Comparison of ENCODE assay signal across 8 cellular contexts in genomic region chr17:82449883-82450356, GRCh38. TPM values are rescaled to one million over a fixed set of nuclear protein-coding genes. Genes with fewer than 3 reads are reported as not detected.
DNase-seq lines count a peak whose midpoint lies in the region; ATAC-seq, FAIRE-seq and TF ChIP-seq lines count a peak whose summit lies in the region.

No MANE protein-coding gene starts in this region.

- peak; percentile 5 for ATAC-seq in HG02588 (IDR thresholded peaks at IDR 0.05; ENCODE audit: unreplicated experiment)

- H2BK120ac ChIP-seq in H1 (replicated peaks; ENCODE audit: low read depth, low read length) (no peak overlapping the region), neuronal stem cell (ENCODE audit: low read depth, low read length) (no peak overlapping the region)

- peaks cover 2 to 10% of the 10 kb centered on the region in 2 experiments; a peak in 3 of 4 replicates for H3K9me3 ChIP-seq in H1 (ENCODE audit: insufficient read depth in 2 of 2, low read depth in 1 of 2, low read length in 1 of 2)
- H3K9me3 ChIP-seq in neuronal stem cell (replicated peaks in 1 of 2; ENCODE audit: control insufficient read depth in 2 of 2, insufficient read depth in 1 of 2, low read depth in 1 of 2, low read length in 2 of 2): peaks cover 2 to 13% of the 10 kb centered on the region in 2 donors

- H3K27ac ChIP-seq in H1 (ENCODE audit: low read depth, low read length): no peak overlapping the region
- H3K27ac ChIP-seq in neuronal stem cell (replicated peaks; ENCODE audit: low read length): no peak overlapping the region

- H3K23ac ChIP-seq in H1 (ENCODE audit: insufficient read length): no peak overlapping the region
- H3K23ac ChIP-seq in neuronal stem cell (ENCODE audit: low read depth, low read length, poor library complexity): no peak overlapping the region

- H2BK5ac ChIP-seq in H1 (ENCODE audit: low read depth, low read length): peak overlapping the region; percentile 8; the same call in 1 of the 2 replicates
- peak overlapping the region; percentile 87 for H2BK5ac ChIP-seq in neuronal stem cell (ENCODE audit: low read length)

- peak overlapping the region; percentile 66 to 97 (median 86) for H3K4me3 ChIP-seq in H1 (ENCODE audit: extremely low read depth in 1 of 4, insufficient read depth in 2 of 4, low read depth in 3 of 4, low read length in 4 of 4)
- H3K4me3 ChIP-seq in neuronal stem cell (ENCODE audit: low read length in 2 of 2): peak overlapping the region; percentile 91 to 99

- peak overlapping the region; percentile 79 to 87 (median 82); a peak in 6 of 7 replicates for H3K9ac ChIP-seq in H1 (replicated peaks in 1 of 4; ENCODE audit: extremely low read depth in 1 of 4, low read depth in 3 of 4, low read length in 3 of 4)
- peak overlapping the region; percentile 96 for H3K9ac ChIP-seq in neuronal stem cell (ENCODE audit: low read depth, low read length, poor library complexity)

- TF ChIP-seq POLR2A in H1 (IDR thresholded peaks at IDR 0.05; ENCODE audit: control extremely low read depth in 1 of 2, low read depth in 2 of 2, low read length in 2 of 2): no peak

- no peak overlapping the region for H3K56ac ChIP-seq in H1 (replicated peaks; ENCODE audit: insufficient read length, low read depth, low read length)

- FAIRE-seq in H1 (lab: Jason Lieb, UNC) (no peak), urothelium cell line (lab: Jason Lieb, UNC) (no peak)

- POLR2A ChIA-PET in H1 (lab: Charles Lee; ENCODE audit: partially characterized antibody): interaction anchor here (0.9 to 2.2 kb wide), 5 partner anchors 8 to 105 kb away, joined by 3 to 12 read pairs (median 5); partner anchors contain the start of gene NARF

- CTCF ChIA-PET in H1 (lab: Charles Lee; ENCODE audit: partially characterized antibody): interaction anchor here (1.4 to 2.2 kb wide), 3 partner anchors 25 to 99 kb away, joined by 3 to 5 read pairs (median 5); no protein-coding TSS in a partner anchor

- peak overlapping the region; percentile 71; the same call in 1 of the 2 replicates for H3K18ac ChIP-seq in H1 (ENCODE audit: extremely low read depth, low read length)
- peak overlapping the region; percentile 99 for H3K18ac ChIP-seq in neuronal stem cell (ENCODE audit: low read length)

- 0 out of 2 replicates have a peak overlapping the region, but pooled peaks have one; percentile 75 for H2BK12ac ChIP-seq in H1 (ENCODE audit: low read depth, low read length)
- no peak overlapping the region for H2BK12ac ChIP-seq in neuronal stem cell (ENCODE audit: low read length)

- H4K91ac ChIP-seq in H1 (replicated peaks; ENCODE audit: insufficient read length, low read length) (no peak overlapping the region), neuronal stem cell (ENCODE audit: low read depth, low read length, poor library complexity) (no peak overlapping the region)

- H3K4ac ChIP-seq in H1 (replicated peaks; ENCODE audit: insufficient read length, low read depth, low read length): peak overlapping the region; percentile 91
- H3K4ac ChIP-seq in neuronal stem cell (ENCODE audit: low read length): peak overlapping the region; percentile 66

- no peak for TF ChIP-seq RAD21 in H1 (IDR thresholded peaks at IDR 0.05 in 1 of 2, conservative IDR thresholded peaks at IDR 0.05 in 1 of 2; ENCODE audit: low read depth in 2 of 2, low read length in 2 of 2)

- peaks cover 0 to 6% (median 4%) of the 10 kb centered on the region in 4 experiments; a peak in 3 of 8 replicates for H3K36me3 ChIP-seq in H1 (ENCODE audit: control insufficient read depth in 2 of 4, insufficient read depth in 4 of 4, low read length in 3 of 4)
- peaks cover 7 to 37% of the 10 kb centered on the region in 2 donors for H3K36me3 ChIP-seq in neuronal stem cell (replicated peaks in 1 of 2; ENCODE audit: control insufficient read depth in 2 of 2, insufficient read depth in 2 of 2, low read length in 2 of 2)

- H3K4me2 ChIP-seq in H1 (ENCODE audit: insufficient read depth in 1 of 2, low read depth in 2 of 2, low read length in 2 of 2) (peak overlapping the region; percentile 80 to 86), neuronal stem cell (ENCODE audit: insufficient read depth, low read length, poor library complexity, severe bottlenecking) (peak overlapping the region; percentile 64)

- H2AFZ ChIP-seq in H1 (ENCODE audit: low read length) (no peak overlapping the region), neuronal stem cell (ENCODE audit: low read length) (peak overlapping the region; percentile 93)

- H2BK15ac ChIP-seq in H1 (ENCODE audit: low read length): 0 out of 2 replicates have a peak overlapping the region, but pooled peaks have one; percentile 29
- H2BK15ac ChIP-seq in neuronal stem cell (ENCODE audit: low read length): no peak overlapping the region

- H2AK5ac ChIP-seq in H1 (ENCODE audit: low read depth, low read length) (no peak overlapping the region; the same call in 1 of the 2 replicates), neuronal stem cell (ENCODE audit: low read depth, low read length) (peak overlapping the region; percentile 96)

- peaks cover 4% of the 10 kb centered on the region; the same call in 1 of the 2 replicates for H3K23me2 ChIP-seq in H1 (ENCODE audit: low read depth, low read length)

- WGBS in H1 (ENCODE audit: extremely low coverage in 1 of 2, insufficient coverage in 1 of 2, insufficient read length in 1 of 2, insufficient replicate concordance in 2 of 2, low coverage in 1 of 2, low lambda C conversion rate in 2 of 2, missing lambda C conversion rate in 1 of 2), 2 experiments: 78% methylated on average over 18 of the region's 18 CpGs; no CpG with 5 or more reads in 1 of the 2 experiments
- no CpG with 5 or more reads among the region's 18 CpGs for WGBS in neuronal stem cell (ENCODE audit: extremely low coverage in 2 of 2, insufficient read length in 2 of 2, insufficient replicate concordance in 1 of 2), 2 donors

- H3K4me1 ChIP-seq in H1 (replicated peaks in 1 of 4; ENCODE audit: control insufficient read depth in 3 of 4, insufficient read depth in 4 of 4, low read length in 3 of 4) (peaks cover 0 to 9% (median 3%) of the 10 kb centered on the region in 4 experiments; a peak in 4 of 7 replicates), neuronal stem cell (ENCODE audit: control insufficient read depth in 2 of 2, insufficient read depth in 1 of 2, low read depth in 1 of 2, low read length in 2 of 2) (peaks cover 10 to 16% of the 10 kb centered on the region in 2 donors)

- H3K14ac ChIP-seq in H1 (ENCODE audit: insufficient read length): no peak overlapping the region
- H3K14ac ChIP-seq in neuronal stem cell (ENCODE audit: low read length): peak overlapping the region; percentile 94

- H2BK20ac ChIP-seq in H1 (ENCODE audit: low read length): no peak overlapping the region

- H3K27me3 ChIP-seq in H1 (replicated peaks in 1 of 4; ENCODE audit: control insufficient read depth in 3 of 4, extremely low read depth in 1 of 4, insufficient read depth in 3 of 4, low read length in 3 of 4) (no peaks in the 10 kb centered on the region), neuronal stem cell (ENCODE audit: control insufficient read depth in 3 of 3, insufficient read depth in 3 of 3, low read depth in 1 of 3, low read length in 3 of 3) (no peaks in the 10 kb centered on the region)

- peaks cover 2 to 11% of the 10 kb centered on the region in 2 experiments for H4K20me1 ChIP-seq in H1 (replicated peaks in 1 of 2; ENCODE audit: control insufficient read depth in 1 of 2, insufficient read depth in 2 of 2, low read length in 2 of 2)

- H3K79me1 ChIP-seq in H1 (ENCODE audit: low read depth, low read length): no peaks in the 10 kb centered on the region; the same call in 1 of the 2 replicates
- peaks cover 20% of the 10 kb centered on the region for H3K79me1 ChIP-seq in neuronal stem cell (ENCODE audit: low read depth, low read length)

- H4K5ac ChIP-seq in H1 (ENCODE audit: insufficient read length, low read depth, low read length): no peak overlapping the region

- no peak for TF ChIP-seq EP300 in H1 (IDR thresholded peaks at IDR 0.05; ENCODE audit: borderline replicate concordance in 1 of 2, low read depth in 2 of 2, low read length in 2 of 2)

- peak; percentile 29 for DNase-seq in activated CD4-positive, alpha-beta T cell treated with anti-CD3 and anti-CD28 coated beads for 1 hour
- DNase-seq in H1 (ENCODE audit: low read depth in 1 of 2, low spot score in 2 of 2) (no peak), neuronal stem cell (ENCODE audit: low spot score) (no peak), NCI-H2227 (lab: John Stamatoyannopoulos, UW; ENCODE audit: unreplicated experiment) (no peak), NCI-H1694 treated with DMSO at 0.1 percent for 48 hours (lab: John Stamatoyannopoulos, UW) (no peak), urothelium cell line (ENCODE audit: low spot score) (no peak), midbrain (lab: John Stamatoyannopoulos, UW) (no peak)

- H4K8ac ChIP-seq in H1 (ENCODE audit: extremely low read depth, insufficient read depth, low read length) (peak overlapping the region; percentile 88), neuronal stem cell (ENCODE audit: low read depth, low read length) (no peak overlapping the region)

- no peak for TF ChIP-seq CTCF in H1 (IDR thresholded peaks at IDR 0.05; ENCODE audit: control extremely low read depth in 1 of 3, insufficient read depth in 1 of 3, low read depth in 1 of 3, low read length in 3 of 3)

- H3K79me2 ChIP-seq in H1 (ENCODE audit: control insufficient read depth in 1 of 2, insufficient read depth in 2 of 2, low read length in 2 of 2): peaks cover 0 to 6% of the 10 kb centered on the region in 2 experiments; a peak in 1 of 4 replicates

RNA-seq across cellular contexts. Expression of gene CYBC1, which starts 0.6 kb away (rescaled TPM):
- 66.7 and 74.6 TPM in 2 replicates for total RNA-seq in H1 (2021; fragmentation: NEBNext Ultra II Directional; extraction: Animal tissue kit (Norgen Biotek cat#: 25700))
- polyA plus RNA-seq in H1 (2011; rRNA removed): 81.4 and 116 TPM in 2 replicates
- 91.4 TPM for polyA plus RNA-seq in H1 (2011; cell fraction: cytosol; rRNA removed)
- polyA plus RNA-seq in H1 (2011; cell fraction: nucleus; rRNA removed): 123 TPM
- polyA plus RNA-seq in H1 (2012, experiment 1 of 2): 45.3 to 72.9 TPM (median 65.7 TPM) in 4 replicates
- 103 TPM for polyA plus RNA-seq in H1 (2012, experiment 2 of 2)
- 51.4 TPM for polyA plus RNA-seq in H1 (2013, experiment 1 of 2)
- 50.6 TPM for polyA plus RNA-seq in H1 (2013, experiment 2 of 2)
- 48.1 and 52.9 TPM in 2 replicates for polyA minus RNA-seq in H1 (2011; rRNA and poly(A)+ RNA removed)
- polyA minus RNA-seq in H1 (2011; cell fraction: cytosol; rRNA and poly(A)+ RNA removed): 79.5 TPM
- 81.6 TPM for polyA minus RNA-seq in H1 (2011; cell fraction: nucleus; rRNA and poly(A)+ RNA removed)
- polyA plus RNA-seq in neuronal stem cell (2013, experiment 1 of 2): 42.0 TPM
- 41.3 TPM for polyA plus RNA-seq in neuronal stem cell (2013, experiment 2 of 2)

RNA-seq across cellular contexts. Expression of gene NARF, which starts 8.6 kb away (rescaled TPM):
- 87.4 and 97.4 TPM in 2 replicates for total RNA-seq in H1 (2021; fragmentation: NEBNext Ultra II Directional; extraction: Animal tissue kit (Norgen Biotek cat#: 25700))
- polyA plus RNA-seq in H1 (2011; rRNA removed): 131 and 161 TPM in 2 replicates
- polyA plus RNA-seq in H1 (2011; cell fraction: cytosol; rRNA removed): 156 TPM
- 116 TPM for polyA plus RNA-seq in H1 (2011; cell fraction: nucleus; rRNA removed)
- polyA plus RNA-seq in H1 (2012, experiment 1 of 2): 89.4 to 142 TPM (median 122 TPM) in 4 replicates
- 150 TPM for polyA plus RNA-seq in H1 (2012, experiment 2 of 2)
- 84.3 TPM for polyA plus RNA-seq in H1 (2013, experiment 1 of 2)
- 84.4 TPM for polyA plus RNA-seq in H1 (2013, experiment 2 of 2)
- 87.8 and 110 TPM in 2 replicates for polyA minus RNA-seq in H1 (2011; rRNA and poly(A)+ RNA removed)
- 48.8 TPM for polyA minus RNA-seq in H1 (2011; cell fraction: cytosol; rRNA and poly(A)+ RNA removed)
- polyA minus RNA-seq in H1 (2011; cell fraction: nucleus; rRNA and poly(A)+ RNA removed): 33.9 TPM
- 107 TPM for polyA plus RNA-seq in neuronal stem cell (2013, experiment 1 of 2)
- 107 TPM for polyA plus RNA-seq in neuronal stem cell (2013, experiment 2 of 2)

RNA-seq across cellular contexts. Expression of gene OGFOD3, which starts 31.5 kb away (rescaled TPM):
- 21.8 and 24.4 TPM in 2 replicates for total RNA-seq in H1 (2021; fragmentation: NEBNext Ultra II Directional; extraction: Animal tissue kit (Norgen Biotek cat#: 25700))
- polyA plus RNA-seq in H1 (2011; rRNA removed): 21.1 and 27.9 TPM in 2 replicates
- 20.9 TPM for polyA plus RNA-seq in H1 (2011; cell fraction: cytosol; rRNA removed)
- 27.5 TPM for polyA plus RNA-seq in H1 (2011; cell fraction: nucleus; rRNA removed)
- polyA plus RNA-seq in H1 (2012, experiment 1 of 2): 14.6 to 23.4 TPM (median 20.6 TPM) in 4 replicates
- 14.7 TPM for polyA plus RNA-seq in H1 (2012, experiment 2 of 2)
- 13.6 TPM for polyA plus RNA-seq in H1 (2013, experiment 1 of 2)
- 14.7 TPM for polyA plus RNA-seq in H1 (2013, experiment 2 of 2)
- 18.7 and 20.0 TPM in 2 replicates for polyA minus RNA-seq in H1 (2011; rRNA and poly(A)+ RNA removed)
- polyA minus RNA-seq in H1 (2011; cell fraction: cytosol; rRNA and poly(A)+ RNA removed): 11.6 TPM
- polyA minus RNA-seq in H1 (2011; cell fraction: nucleus; rRNA and poly(A)+ RNA removed): 14.3 TPM
- polyA plus RNA-seq in neuronal stem cell (2013, experiment 1 of 2): 14.8 TPM
- polyA plus RNA-seq in neuronal stem cell (2013, experiment 2 of 2): 15.3 TPM

RNA-seq across cellular contexts. Expression of gene HEXD, which starts 31.8 kb away (rescaled TPM):
- 20.6 and 24.2 TPM in 2 replicates for total RNA-seq in H1 (2021; fragmentation: NEBNext Ultra II Directional; extraction: Animal tissue kit (Norgen Biotek cat#: 25700))
- polyA plus RNA-seq in H1 (2011; rRNA removed): 21.8 and 33.7 TPM in 2 replicates
- 41.2 TPM for polyA plus RNA-seq in H1 (2011; cell fraction: cytosol; rRNA removed)
- polyA plus RNA-seq in H1 (2011; cell fraction: nucleus; rRNA removed): 187 TPM
- polyA plus RNA-seq in H1 (2012, experiment 1 of 2): 15.9 to 26.9 TPM (median 22.1 TPM) in 4 replicates
- 13.8 TPM for polyA plus RNA-seq in H1 (2012, experiment 2 of 2)
- polyA plus RNA-seq in H1 (2013, experiment 1 of 2): 16.1 TPM
- 12.2 TPM for polyA plus RNA-seq in H1 (2013, experiment 2 of 2)
- 13.2 and 13.6 TPM in 2 replicates for polyA minus RNA-seq in H1 (2011; rRNA and poly(A)+ RNA removed)
- 12.3 TPM for polyA minus RNA-seq in H1 (2011; cell fraction: cytosol; rRNA and poly(A)+ RNA removed)
- polyA minus RNA-seq in H1 (2011; cell fraction: nucleus; rRNA and poly(A)+ RNA removed): 28.0 TPM
- polyA plus RNA-seq in neuronal stem cell (2013, experiment 1 of 2): 19.9 TPM
- 19.4 TPM for polyA plus RNA-seq in neuronal stem cell (2013, experiment 2 of 2)
